In genomic region chr6:3856576-3856975, GRCh38 we compare ENCODE assay signal across 4 cellular contexts.
TF ChIP-seq lines count a peak whose summit lies in the region.

No MANE protein-coding gene starts in this region.

TF ChIP-seq in SK-N-SH treated with all-trans-retinoic acid at 6 μM for 48 hours, 23 proteins besides CTCF, POLR2A, EP300 and RAD21:
- no peak for TF ChIP-seq TCF4 (CRISPR knock-in tag; IDR thresholded peaks at IDR 0.05; ENCODE audit: borderline replicate concordance)
- no peak for TF ChIP-seq SNAI2 (CRISPR knock-in tag; IDR thresholded peaks at IDR 0.05)
- TF ChIP-seq ZFP30 (CRISPR knock-in tag; IDR thresholded peaks at IDR 0.05): no peak
- TF ChIP-seq, protein P1, sequence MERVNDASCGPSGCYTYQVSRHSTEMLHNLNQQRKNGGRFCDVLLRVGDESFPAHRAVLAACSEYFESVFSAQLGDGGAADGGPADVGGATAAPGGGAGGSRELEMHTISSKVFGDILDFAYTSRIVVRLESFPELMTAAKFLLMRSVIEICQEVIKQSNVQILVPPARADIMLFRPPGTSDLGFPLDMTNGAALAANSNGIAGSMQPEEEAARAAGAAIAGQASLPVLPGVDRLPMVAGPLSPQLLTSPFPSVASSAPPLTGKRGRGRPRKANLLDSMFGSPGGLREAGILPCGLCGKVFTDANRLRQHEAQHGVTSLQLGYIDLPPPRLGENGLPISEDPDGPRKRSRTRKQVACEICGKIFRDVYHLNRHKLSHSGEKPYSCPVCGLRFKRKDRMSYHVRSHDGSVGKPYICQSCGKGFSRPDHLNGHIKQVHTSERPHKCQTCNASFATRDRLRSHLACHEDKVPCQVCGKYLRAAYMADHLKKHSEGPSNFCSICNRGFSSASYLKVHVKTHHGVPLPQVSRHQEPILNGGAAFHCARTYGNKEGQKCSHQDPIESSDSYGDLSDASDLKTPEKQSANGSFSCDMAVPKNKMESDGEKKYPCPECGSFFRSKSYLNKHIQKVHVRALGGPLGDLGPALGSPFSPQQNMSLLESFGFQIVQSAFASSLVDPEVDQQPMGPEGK (CRISPR knock-in tag; IDR thresholded peaks at IDR 0.05; ENCODE audit: borderline replicate concordance): no peak
- TF ChIP-seq ZC3H10 (CRISPR knock-in tag; IDR thresholded peaks at IDR 0.05): no peak
- TF ChIP-seq ARNTL (CRISPR knock-in tag; IDR thresholded peaks at IDR 0.05; ENCODE audit: borderline replicate concordance, low read depth): no peak
- TF ChIP-seq ZNF70 (CRISPR knock-in tag; IDR thresholded peaks at IDR 0.05): no peak
- TF ChIP-seq RARB (CRISPR knock-in tag; IDR thresholded peaks at IDR 0.05): no peak

TF ChIP-seq in SK-N-SH, 30 proteins besides CTCF, POLR2A, EP300 and RAD21 (continues in another document):
- TF ChIP-seq YY1 (IDR thresholded peaks at IDR 0.05; ENCODE audit: low read depth): no peak
- no peak for TF ChIP-seq RFX5 (IDR thresholded peaks at IDR 0.05; ENCODE audit: low read length)
- no peak for TF ChIP-seq EZH2phosphoT487 (IDR thresholded peaks at IDR 0.05; ENCODE audit: borderline replicate concordance, low read depth)
- TF ChIP-seq NFIC (IDR thresholded peaks at IDR 0.05; ENCODE audit: borderline replicate concordance): no peak
- no peak for TF ChIP-seq PBX3 (IDR thresholded peaks at IDR 0.05)
- no peak for TF ChIP-seq ELF1 (IDR thresholded peaks at IDR 0.05)
- no peak for TF ChIP-seq MEF2A (IDR thresholded peaks at IDR 0.05; ENCODE audit: borderline replicate concordance, low read depth)
- TF ChIP-seq FOSL2 (IDR thresholded peaks at IDR 0.05; ENCODE audit: borderline replicate concordance, low read depth): no peak
- no peak for TF ChIP-seq TCF12 (IDR thresholded peaks at IDR 0.05)
- TF ChIP-seq SMC3 (IDR thresholded peaks at IDR 0.05; ENCODE audit: low read depth, low read length): no peak
- no peak for TF ChIP-seq REST (IDR thresholded peaks at IDR 0.05; ENCODE audit: low read depth, low read length)

TF ChIP-seq in HepG2, 621 proteins besides CTCF, POLR2A, EP300 and RAD21:
- TF ChIP-seq, protein P2, sequence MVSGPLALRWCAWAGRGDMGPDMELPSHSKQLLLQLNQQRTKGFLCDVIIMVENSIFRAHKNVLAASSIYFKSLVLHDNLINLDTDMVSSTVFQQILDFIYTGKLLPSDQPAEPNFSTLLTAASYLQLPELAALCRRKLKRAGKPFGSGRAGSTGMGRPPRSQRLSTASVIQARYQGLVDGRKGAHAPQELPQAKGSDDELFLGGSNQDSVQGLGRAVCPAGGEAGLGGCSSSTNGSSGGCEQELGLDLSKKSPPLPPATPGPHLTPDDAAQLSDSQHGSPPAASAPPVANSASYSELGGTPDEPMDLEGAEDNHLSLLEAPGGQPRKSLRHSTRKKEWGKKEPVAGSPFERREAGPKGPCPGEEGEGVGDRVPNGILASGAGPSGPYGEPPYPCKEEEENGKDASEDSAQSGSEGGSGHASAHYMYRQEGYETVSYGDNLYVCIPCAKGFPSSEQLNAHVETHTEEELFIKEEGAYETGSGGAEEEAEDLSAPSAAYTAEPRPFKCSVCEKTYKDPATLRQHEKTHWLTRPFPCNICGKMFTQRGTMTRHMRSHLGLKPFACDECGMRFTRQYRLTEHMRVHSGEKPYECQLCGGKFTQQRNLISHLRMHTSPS (CRISPR knock-in tag; IDR thresholded peaks at IDR 0.05; ENCODE audit: low read depth): peak; percentile 75; the same call in 1 of the 2 replicates
- no peak for TF ChIP-seq ZNF772 (CRISPR knock-in tag; IDR thresholded peaks at IDR 0.05)

TF ChIP-seq in HEK293T, 16 proteins besides CTCF, POLR2A, EP300 and RAD21:
- no peak for TF ChIP-seq NFRKB (IDR thresholded peaks at IDR 0.05)
- TF ChIP-seq FOXM1 (IDR thresholded peaks at IDR 0.05; ENCODE audit: borderline replicate concordance): no peak
- no peak for TF ChIP-seq TARDBP (IDR thresholded peaks at IDR 0.05)
- no peak for TF ChIP-seq HDGF (IDR thresholded peaks at IDR 0.05; ENCODE audit: borderline replicate concordance)
- no peak for TF ChIP-seq FOXK2 (IDR thresholded peaks at IDR 0.05)
- TF ChIP-seq ARNT (IDR thresholded peaks at IDR 0.05): no peak
